8 cellular contexts compared by ENCODE assay signal in genomic region chr12:7092229-7092985, GRCh38. TPM values are rescaled to one million over a fixed set of nuclear protein-coding genes. Genes with fewer than 3 reads are reported as not detected.
DNase-seq lines count a peak whose midpoint lies in the region; ATAC-seq, FAIRE-seq and TF ChIP-seq lines count a peak whose summit lies in the region.

Gene C1R (minus strand): TSS chr12:7092445. CDS start chr12:7092388, 57 bp downstream.

- POLR2A ChIA-PET in AG04449 (lab: Yijun Ruan, JAX): no interaction called here

- FAIRE-seq in GM18507 (lab: Jason Lieb, UNC) (peak; percentile 86), endometrium (lab: Jason Lieb, UNC) (peak; percentile 95)

- peaks cover 13% of the 10 kb centered on the region for H3K4me1 Mint-ChIP-seq in mesothelial cell of epicardium

- peak within 1 kb of the TSS; percentile 68 for H3K27ac Mint-ChIP-seq in mesothelial cell of epicardium

- H3K36me3 Mint-ChIP-seq in mesothelial cell of epicardium: peaks cover 6% of the 10 kb centered on the region

- no peak for ATAC-seq in GM18519 (IDR thresholded peaks at IDR 0.05; ENCODE audit: low FRiP score, unreplicated experiment)

- peak within 1 kb of the TSS; percentile 80 for H3K4me3 Mint-ChIP-seq in mesothelial cell of epicardium

- no peaks in the 10 kb centered on the region for H3K27me3 Mint-ChIP-seq in mesothelial cell of epicardium (ENCODE audit: low read depth)

- CTCF ChIA-PET in AG04449 (lab: Yijun Ruan, JAX): interaction anchor here (0.6 to 7.9 kb wide), 28 partner anchors 10 to 171 kb away, joined by 3 to 127 read pairs (median 4); partner anchors contain the start of genes C1RL, C1S and LPCAT3

- DNase-seq in AG04449 (ENCODE audit: low read depth, low spot score) (peak; percentile 60), GM18507 (ENCODE audit: extremely low spot score, insufficient read length, low read depth) (peak; percentile 46), NCI-H774 (lab: John Stamatoyannopoulos, UW) (peak; percentile 28), mesothelial cell of epicardium (ENCODE audit: low spot score in 2 of 2, unreplicated experiment in 2 of 2) (peak; percentile 31 to 81)
- DNase-seq in activated CD8-positive, alpha-beta memory T cell treated with anti-CD3 and anti-CD28 coated beads, Interleukin-2, amount 50 U/mL, for 1 hour (ENCODE audit: extremely low read depth): peak; percentile 21
- DNase-seq in stimulated activated CD8-positive, alpha-beta memory T cell treated with anti-CD3 and anti-CD28 coated beads, Interleukin-15, amount 100 ng/mL, for 48 hours (ENCODE audit: low read depth in 2 of 2): peak; percentile 19 to 28

- peak within 1 kb of the TSS; percentile 66 for H3K4me3 ChIP-seq in AG04449 (ENCODE audit: low read depth, low read length)

- TF ChIP-seq CTCF in AG04449 (IDR thresholded peaks at IDR 0.05; ENCODE audit: insufficient read depth, low read length, missing control alignments) (peak; percentile 74), mesothelial cell of epicardium (IDR thresholded peaks at IDR 0.05; ENCODE audit: unreplicated experiment) (peak; percentile 89)

- no peaks in the 10 kb centered on the region for H3K9me3 Mint-ChIP-seq in mesothelial cell of epicardium

RNA-seq across cellular contexts. Expression of gene C1R, which starts in this region (rescaled TPM):
- 41.5 to 45.9 TPM (median 45.1 TPM) in 3 replicates for total RNA-seq in mesothelial cell of epicardium
